ENCODE assay signal across 2 cellular contexts in the genomic region with DNA sequence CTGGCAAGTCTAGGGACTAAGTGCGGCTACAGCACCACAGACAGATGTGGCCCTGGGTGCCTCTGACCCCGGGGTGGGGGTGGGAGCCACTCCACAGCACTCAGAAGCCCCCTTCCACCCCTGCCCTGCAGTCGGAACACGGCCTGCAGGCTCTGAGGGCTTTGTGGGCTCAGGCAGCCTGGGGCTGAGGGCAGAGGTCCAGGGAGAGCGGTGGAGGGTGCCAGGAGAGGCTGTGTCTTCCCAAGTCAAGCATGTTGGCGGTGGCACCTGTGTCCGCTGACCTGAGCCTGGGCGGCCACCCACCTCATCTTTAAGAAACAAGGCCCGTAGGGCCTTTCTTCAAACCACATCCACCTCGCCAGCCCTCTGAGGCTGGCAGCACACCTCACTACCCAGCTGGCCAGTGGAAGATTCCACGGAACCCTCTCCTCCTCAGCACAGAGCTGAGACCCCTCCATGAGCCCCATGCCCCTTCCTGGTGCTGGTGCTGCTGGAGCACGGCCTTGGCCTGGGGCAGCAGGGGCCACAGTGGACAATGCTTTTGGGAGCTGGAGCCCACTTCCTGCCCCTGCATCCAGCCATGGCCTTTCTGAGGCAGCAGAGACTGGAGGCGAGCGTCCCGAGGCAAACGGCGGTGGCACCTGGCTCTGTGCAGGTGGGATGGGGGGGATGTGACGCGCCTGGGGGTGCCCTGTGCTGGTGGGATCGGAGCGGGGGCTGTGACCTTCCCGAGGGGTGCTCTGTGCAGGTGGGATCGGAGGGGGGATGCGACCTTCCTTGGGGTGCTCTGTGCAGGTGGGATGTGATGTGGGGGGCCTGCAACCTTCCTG.
A peak's percentile ranks its signal among the peaks of the same experiment; 100 is the strongest.
TF ChIP-seq lines count a peak whose summit lies in the region.

No MANE protein-coding gene starts in this region.

TF ChIP-seq in HEK293, 187 proteins besides CTCF, POLR2A, EP300 and RAD21:
- no peak for TF ChIP-seq MZF1 (tag by site-specific recombination; IDR thresholded peaks at IDR 0.05; ENCODE audit: borderline replicate concordance)
- TF ChIP-seq ZNF292 (tag by site-specific recombination; IDR thresholded peaks at IDR 0.05; ENCODE audit: borderline replicate concordance, low read depth) = no peak
- no peak for TF ChIP-seq ZNF138 (tag by site-specific recombination; IDR thresholded peaks at IDR 0.05; ENCODE audit: borderline replicate concordance)
- TF ChIP-seq ZNF544 (tag by site-specific recombination; IDR thresholded peaks at IDR 0.05) = no peak
- no peak for TF ChIP-seq ZBTB26 (tag by site-specific recombination; optimal IDR thresholded peaks at IDR 0.05)
- TF ChIP-seq ZNF677 (tag by site-specific recombination; IDR thresholded peaks at IDR 0.05) = no peak
- TF ChIP-seq GLIS2 (tag by site-specific recombination; IDR thresholded peaks at IDR 0.05) = 0 out of 2 replicates have a peak, but pooled peaks have one; percentile 13
- TF ChIP-seq ZNF274 (IDR thresholded peaks at IDR 0.05; ENCODE audit: low read length) = no peak
- TF ChIP-seq ZNF274 (tag by site-specific recombination; IDR thresholded peaks at IDR 0.05; ENCODE audit: borderline replicate concordance) = no peak

TF ChIP-seq in H1, 55 proteins besides CTCF, POLR2A, EP300 and RAD21:
- no peak for TF ChIP-seq HDAC6 (IDR thresholded peaks at IDR 0.05; ENCODE audit: low read depth, low read length)
- no peak for TF ChIP-seq MAFK (IDR thresholded peaks at IDR 0.05; ENCODE audit: low read depth, low read length)
- TF ChIP-seq NANOG (IDR thresholded peaks at IDR 0.05; ENCODE audit: insufficient read depth, low read depth, low read length, poor library complexity, severe bottlenecking) = no peak
- TF ChIP-seq EGR1 (IDR thresholded peaks at IDR 0.05; ENCODE audit: borderline replicate concordance, low read depth, low read length) = no peak
- TF ChIP-seq JUN (IDR thresholded peaks at IDR 0.05; ENCODE audit: low read depth, low read length) = no peak
- no peak for TF ChIP-seq GTF2F1 (IDR thresholded peaks at IDR 0.05; ENCODE audit: borderline replicate concordance, low read depth, low read length)
- no peak for TF ChIP-seq CHD2 (IDR thresholded peaks at IDR 0.05; ENCODE audit: low read length)
